1 cellular context compared by ENCODE assay signal in genomic region chr1:110383311-110383990, GRCh38.
A peak's percentile ranks its signal among the peaks of the same experiment; 100 is the strongest.
TF ChIP-seq lines count a peak whose summit lies in the region.

No MANE protein-coding gene starts in this region.

TF ChIP-seq in HEK293, 187 proteins besides CTCF, POLR2A, EP300 and RAD21 (continued from another document):
- TF ChIP-seq SALL2 (tag by site-specific recombination; IDR thresholded peaks at IDR 0.05; ENCODE audit: borderline replicate concordance) (no peak), ZNF692 (tag by site-specific recombination; IDR thresholded peaks at IDR 0.05) (0 out of 2 replicates have a peak, but pooled peaks have one; percentile 52), TRIM28 (IDR thresholded peaks at IDR 0.05; ENCODE audit: borderline replicate concordance, low read length) (no peak), ZNF114 (tag by site-specific recombination; IDR thresholded peaks at IDR 0.05) (no peak), KLF8 (tag by site-specific recombination; IDR thresholded peaks at IDR 0.05) (no peak), ZNF184 (tag by site-specific recombination; IDR thresholded peaks at IDR 0.05) (no peak), MYNN (tag by site-specific recombination; IDR thresholded peaks at IDR 0.05; ENCODE audit: borderline replicate concordance) (no peak), ZNF302 (tag by site-specific recombination; IDR thresholded peaks at IDR 0.05; ENCODE audit: low read depth) (no peak)
- TF ChIP-seq, protein P1, sequence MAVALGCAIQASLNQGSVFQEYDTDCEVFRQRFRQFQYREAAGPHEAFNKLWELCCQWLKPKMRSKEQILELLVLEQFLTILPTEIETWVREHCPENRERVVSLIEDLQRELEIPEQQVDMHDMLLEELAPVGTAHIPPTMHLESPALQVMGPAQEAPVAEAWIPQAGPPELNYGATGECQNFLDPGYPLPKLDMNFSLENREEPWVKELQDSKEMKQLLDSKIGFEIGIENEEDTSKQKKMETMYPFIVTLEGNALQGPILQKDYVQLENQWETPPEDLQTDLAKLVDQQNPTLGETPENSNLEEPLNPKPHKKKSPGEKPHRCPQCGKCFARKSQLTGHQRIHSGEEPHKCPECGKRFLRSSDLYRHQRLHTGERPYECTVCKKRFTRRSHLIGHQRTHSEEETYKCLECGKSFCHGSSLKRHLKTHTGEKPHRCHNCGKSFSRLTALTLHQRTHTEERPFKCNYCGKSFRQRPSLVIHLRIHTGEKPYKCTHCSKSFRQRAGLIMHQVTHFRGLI (tag by site-specific recombination; IDR thresholded peaks at IDR 0.05): no peak
- TF ChIP-seq, protein P2, sequence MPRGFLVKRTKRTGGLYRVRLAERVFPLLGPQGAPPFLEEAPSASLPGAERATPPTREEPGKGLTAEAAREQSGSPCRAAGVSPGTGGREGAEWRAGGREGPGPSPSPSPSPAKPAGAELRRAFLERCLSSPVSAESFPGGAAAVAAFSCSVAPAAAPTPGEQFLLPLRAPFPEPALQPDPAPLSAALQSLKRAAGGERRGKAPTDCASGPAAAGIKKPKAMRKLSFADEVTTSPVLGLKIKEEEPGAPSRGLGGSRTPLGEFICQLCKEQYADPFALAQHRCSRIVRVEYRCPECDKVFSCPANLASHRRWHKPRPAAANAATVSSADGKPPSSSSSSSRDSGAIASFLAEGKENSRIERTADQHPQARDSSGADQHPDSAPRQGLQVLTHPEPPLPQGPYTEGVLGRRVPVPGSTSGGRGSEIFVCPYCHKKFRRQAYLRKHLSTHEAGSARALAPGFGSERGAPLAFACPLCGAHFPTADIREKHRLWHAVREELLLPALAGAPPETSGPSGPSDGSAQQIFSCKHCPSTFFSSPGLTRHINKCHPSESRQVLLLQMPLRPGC (tag by site-specific recombination; IDR thresholded peaks at IDR 0.05): no peak
- TF ChIP-seq, protein P3, sequence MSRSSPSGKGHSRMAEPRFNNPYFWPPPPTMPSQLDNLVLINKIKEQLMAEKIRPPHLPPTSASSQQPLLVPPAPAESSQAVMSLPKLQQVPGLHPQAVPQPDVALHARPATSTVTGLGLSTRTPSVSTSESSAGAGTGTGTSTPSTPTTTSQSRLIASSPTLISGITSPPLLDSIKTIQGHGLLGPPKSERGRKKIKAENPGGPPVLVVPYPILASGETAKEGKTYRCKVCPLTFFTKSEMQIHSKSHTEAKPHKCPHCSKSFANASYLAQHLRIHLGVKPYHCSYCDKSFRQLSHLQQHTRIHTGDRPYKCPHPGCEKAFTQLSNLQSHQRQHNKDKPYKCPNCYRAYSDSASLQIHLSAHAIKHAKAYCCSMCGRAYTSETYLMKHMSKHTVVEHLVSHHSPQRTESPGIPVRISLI (tag by site-specific recombination; IDR thresholded peaks at IDR 0.05): peak; percentile 88; the same call in 1 of the 2 replicates
